In genomic region chr5:35438786-35439185, GRCh38 we compare ENCODE assay signal across 31 cellular contexts.
A peak's percentile ranks its signal among the peaks of the same experiment; 100 is the strongest.
DNase-seq lines count a peak whose midpoint lies in the region; ATAC-seq, FAIRE-seq and TF ChIP-seq lines count a peak whose summit lies in the region.
"Had no signal": no experiment of that assay in that cellular context is flagged by ENCODE, and none has a peak within 500 bp of the region (broad histone marks: within the 10 kb centered on the region; RNA-seq: fewer than 3 reads in every experiment).

No MANE protein-coding gene starts in this region.

- H3K79me2 ChIP-seq in astrocyte (ENCODE audit: insufficient read depth, low read length) (no peaks in the 10 kb centered on the region), keratinocyte (ENCODE audit: control insufficient read depth, insufficient read depth, low read length) (no peaks in the 10 kb centered on the region)
- H3K79me2 ChIP-seq: hepatocyte had no signal

- in situ Hi-C loops in GM13976 (cut with MboI; ENCODE audit: low sequenced_read_pairs, unreplicated experiment): loop anchor here (10.0 kb wide), 1 partner anchor 344 kb away; no protein-coding TSS in a partner anchor

- H3K27ac ChIP-seq in astrocyte (ENCODE audit: low read depth, low read length) (no peak overlapping the region), keratinocyte (ENCODE audit: control insufficient read depth, insufficient read depth, low read length) (no peak overlapping the region)
- H3K27ac ChIP-seq: ascending aorta, C4-2B, hepatocyte, KMS-11, left lung, ovary had no signal

- H3K4me2 ChIP-seq in astrocyte (ENCODE audit: low read length) (no peak overlapping the region), keratinocyte (ENCODE audit: control insufficient read depth, extremely low read depth, insufficient read depth, low read depth, low read length) (peak overlapping the region; percentile 11)
- H3K4me2 ChIP-seq: hepatocyte, KMS-11, SK-N-SH had no signal

- H3K9ac ChIP-seq in astrocyte (ENCODE audit: low read length) (no peak overlapping the region), keratinocyte (ENCODE audit: control insufficient read depth, extremely low read depth, insufficient read depth, low read length) (no peak overlapping the region)
- H3K9ac ChIP-seq: KMS-11, SK-N-SH had no signal

- H4K20me1 ChIP-seq in astrocyte (ENCODE audit: insufficient read depth, low read length) (no peaks in the 10 kb centered on the region), keratinocyte (ENCODE audit: control insufficient read depth, extremely low read depth, insufficient read depth, low read length) (no peaks in the 10 kb centered on the region)

- no peaks in the 10 kb centered on the region for H3K9me1 ChIP-seq in keratinocyte (ENCODE audit: control insufficient read depth, extremely low read depth, insufficient read depth, low read length)

- no peaks in the 10 kb centered on the region for H3K9me3 Mint-ChIP-seq in astrocyte (ENCODE audit: unreplicated experiment)
- H3K9me3 Mint-ChIP-seq: activated B cell treated with CpG ODN at 0.5 μM for 24 hours; T-helper 2 cell treated with Interferon-gamma antibody and Interleukin-4, amounts not matched to agents 5 μg/mL and 100 μg/mL, for 36 hours had no signal

- no peaks in the 10 kb centered on the region for H3K4me1 ChIP-seq in astrocyte (ENCODE audit: insufficient read depth, low read length)
- peaks cover 7% of the 10 kb centered on the region for H3K4me1 ChIP-seq in keratinocyte (ENCODE audit: control insufficient read depth, extremely low read depth, insufficient read depth, low read length)
- H3K4me1 ChIP-seq: ascending aorta, left lung had no signal

- H3K27me3 Mint-ChIP-seq in astrocyte (ENCODE audit: low read depth, unreplicated experiment): peaks cover 2% of the 10 kb centered on the region

- dilution Hi-C loops in keratinocyte (cut with MboI; ENCODE audit: extremely low pct_ligation_motif_present, low sequenced_read_pairs): no loop called here

- H3K4me1 Mint-ChIP-seq in astrocyte (ENCODE audit: low read depth, unreplicated experiment): peaks cover 35% of the 10 kb centered on the region
- H3K4me1 Mint-ChIP-seq: activated B cell treated with CpG ODN at 0.5 μM for 24 hours, natural killer cell had no signal

- ATAC-seq in HG03039 (IDR thresholded peaks at IDR 0.05; ENCODE audit: unreplicated experiment): no peak
- ATAC-seq in GM21390 (IDR thresholded peaks at IDR 0.05; ENCODE audit: unreplicated experiment): no peak
- ATAC-seq in HG02970 (IDR thresholded peaks at IDR 0.05; ENCODE audit: low FRiP score, unreplicated experiment): no peak
- ATAC-seq: left lung, natural killer cell, right cardiac atrium had no signal

- H2AFZ ChIP-seq in astrocyte (ENCODE audit: low read depth, low read length): no peak overlapping the region
- H2AFZ ChIP-seq in keratinocyte (ENCODE audit: control insufficient read depth, low read length): peak overlapping the region; percentile 54
- H2AFZ ChIP-seq: hepatocyte had no signal

- FAIRE-seq in HTR-8/SVneo (lab: Jason Lieb, UNC) (peak; percentile 44), astrocyte (lab: Jason Lieb, UNC) (no peak), keratinocyte (lab: Jason Lieb, UNC) (peak; percentile 52)
- FAIRE-seq: GM18507 had no signal

- TF ChIP-seq CTCF in astrocyte (IDR thresholded peaks at IDR 0.05; ENCODE audit: insufficient read depth, low read depth, low read length): no peak
- no peak for TF ChIP-seq CTCF in keratinocyte (optimal IDR thresholded peaks at IDR 0.05 in 1 of 3, IDR thresholded peaks at IDR 0.05 in 1 of 3, conservative IDR thresholded peaks at IDR 0.05 in 1 of 3; ENCODE audit: extremely low read depth in 1 of 3, insufficient read depth in 2 of 3, low read length in 3 of 3)
- no peak for TF ChIP-seq CTCF in GM13976 (IDR thresholded peaks at IDR 0.05; ENCODE audit: borderline replicate concordance, control extremely low read depth, extremely low read depth, insufficient read depth, missing control alignments)

- peak; percentile 4 for DNase-seq in EH (ENCODE audit: low read depth)
- no peak for DNase-seq in HTR-8/SVneo (ENCODE audit: insufficient read length, low spot score)
- peak; percentile 10 for DNase-seq in astrocyte (ENCODE audit: low read depth)
- no peak for DNase-seq in keratinocyte (ENCODE audit: low read depth, low spot score)
- no peak for DNase-seq in GM13976 (ENCODE audit: low spot score)
- DNase-seq: activated B cell treated with CpG ODN at 0.5 μM for 24 hours; activated CD4-positive, alpha-beta T cell treated with anti-CD3 and anti-CD28 coated beads, Interleukin-2, amount 50 U/mL, for 4 hours; activated CD8-positive, alpha-beta memory T cell treated with anti-CD3 and anti-CD28 coated beads, Interleukin-2, amount 50 U/mL, for 4 hours; effector CD4-positive, alpha-beta T cell; foreskin fibroblast; GOT3; left lung; natural killer cell; NCI-H1092 treated with DMSO at 0.1 percent for 48 hours; NCI-H1930; NCI-H748 treated with DMSO at 0.1 percent for 48 hours; ovary; right cardiac atrium; SK-N-SH; stimulated activated CD4-positive, alpha-beta T cell treated with anti-CD3 and anti-CD28 coated beads, Interleukin-4, amount 100 ng/mL, for 4 hours; stimulated activated naive CD4-positive, alpha-beta T cell treated with Interleukin-2 at 50 U/mL for 16 hours had no signal

- H3K9me3 ChIP-seq in astrocyte (ENCODE audit: insufficient read depth, low read depth, low read length): no peaks in the 10 kb centered on the region
- H3K9me3 ChIP-seq in keratinocyte (ENCODE audit: control insufficient read depth, low read depth, low read length): no peaks in the 10 kb centered on the region
- H3K9me3 ChIP-seq: ascending aorta, left lung, ovary, SK-N-SH had no signal

- no peaks in the 10 kb centered on the region for H3K36me3 ChIP-seq in astrocyte (ENCODE audit: insufficient read depth, low read length)
- no peaks in the 10 kb centered on the region for H3K36me3 ChIP-seq in keratinocyte (ENCODE audit: control insufficient read depth in 2 of 2, extremely low read depth in 1 of 2, insufficient read depth in 2 of 2, low read length in 2 of 2)
- H3K36me3 ChIP-seq: ascending aorta, left lung, ovary had no signal

- H3K4me3 ChIP-seq in astrocyte (ENCODE audit: insufficient read depth, low read depth, low read length): no peak overlapping the region
- H3K4me3 ChIP-seq in keratinocyte (ENCODE audit: control insufficient read depth in 2 of 3, extremely low read depth in 1 of 3, insufficient read depth in 2 of 3, low read depth in 1 of 3, low read length in 3 of 3): no peak overlapping the region
- H3K4me3 ChIP-seq: ascending aorta, hepatocyte, left lung, ovary had no signal

- H3K27me3 ChIP-seq in astrocyte (ENCODE audit: insufficient read depth, low read length) (peaks cover 3% of the 10 kb centered on the region), keratinocyte (ENCODE audit: control insufficient read depth, extremely low read depth, insufficient read depth, low read length) (no peaks in the 10 kb centered on the region)
- H3K27me3 ChIP-seq: ascending aorta, hepatocyte, left lung, ovary had no signal

- no peaks in the 10 kb centered on the region for H3K36me3 Mint-ChIP-seq in astrocyte (ENCODE audit: low read depth, unreplicated experiment)
- H3K36me3 Mint-ChIP-seq: natural killer cell had no signal

- peak overlapping the region; percentile 80 for H3K27ac Mint-ChIP-seq in astrocyte (ENCODE audit: unreplicated experiment)
- H3K27ac Mint-ChIP-seq: activated B cell treated with CpG ODN at 0.5 μM for 24 hours; activated naive CD8-positive, alpha-beta T cell; natural killer cell; T-helper 2 cell treated with Interferon-gamma antibody and Interleukin-4, amounts not matched to agents 5 μg/mL and 100 μg/mL, for 36 hours had no signal

- H3K4me3 Mint-ChIP-seq in astrocyte (ENCODE audit: unreplicated experiment): peak overlapping the region; percentile 24
- H3K4me3 Mint-ChIP-seq: activated B cell treated with CpG ODN at 0.5 μM for 24 hours; activated naive CD8-positive, alpha-beta T cell; natural killer cell; T-helper 2 cell treated with Interferon-gamma antibody and Interleukin-4, amounts not matched to agents 5 μg/mL and 100 μg/mL, for 36 hours had no signal

Comparison
In these comparisons a context has a peak if more than half of its experiments do, and no peak if none do; other contexts are left out.
1. DNase-seq: peak in EH (single experiment) and astrocyte (single experiment); none in HTR-8/SVneo (single experiment), keratinocyte (single experiment) and GM13976 (single experiment).